Comparison of ENCODE assay signal across 8 cellular contexts in the genomic region with DNA sequence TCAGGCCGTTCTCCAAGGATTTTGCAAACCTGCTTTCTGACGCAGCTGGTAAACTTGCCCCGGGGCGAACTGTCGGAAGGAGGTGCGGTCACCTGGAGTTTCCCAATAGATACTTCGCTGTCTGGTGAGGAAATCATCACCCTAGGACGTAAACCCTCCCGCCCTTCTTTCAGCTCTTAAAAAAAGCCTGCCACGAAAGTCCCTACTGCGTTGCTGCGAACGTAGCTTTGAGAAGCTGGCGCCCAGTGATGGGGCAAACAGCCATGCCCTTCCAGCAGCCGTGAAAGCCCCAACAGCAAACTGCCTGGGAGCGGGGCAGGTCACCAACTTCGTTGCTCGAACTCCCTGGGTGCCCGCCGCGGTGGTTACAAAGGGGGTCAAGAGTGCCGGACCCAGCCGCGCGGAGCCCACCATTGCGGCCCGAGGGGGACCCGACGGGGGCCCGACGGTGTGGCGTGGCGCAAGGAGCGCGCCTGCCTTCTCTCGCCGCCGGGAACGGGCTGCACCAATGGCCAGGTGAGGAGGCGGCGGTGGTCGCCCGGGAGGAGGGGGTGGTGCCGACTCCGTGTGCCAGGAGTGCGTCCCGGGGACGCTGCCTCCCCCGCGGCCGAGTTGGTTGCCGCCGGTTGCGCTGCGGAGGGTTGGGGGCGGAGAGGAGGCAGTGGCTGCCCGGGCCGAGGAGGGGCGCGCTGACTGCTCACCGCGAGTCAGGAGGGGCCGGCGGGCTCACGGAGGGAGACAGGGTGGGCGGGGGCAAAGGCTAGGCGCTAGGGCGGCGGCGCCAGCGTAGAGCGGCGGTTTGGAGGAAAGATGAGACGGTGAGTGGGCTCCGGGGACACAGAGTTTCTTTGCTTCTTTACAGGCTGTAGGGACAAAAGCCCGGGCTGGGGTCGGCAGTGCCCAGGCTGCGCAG. TPM values are rescaled to one million over a fixed set of nuclear protein-coding genes. Genes with fewer than 3 reads are reported as not detected.
DNase-seq lines count a peak whose midpoint lies in the region; ATAC-seq and TF ChIP-seq lines count a peak whose summit lies in the region.

TSS of gene PHLDB2 (plus strand) at position 205 of the 913 bp plus-strand sequence. CDS start 24,813 bp downstream, outside the sequence.

- peak within 1 kb of the TSS; percentile 99 for H3K4me3 Mint-ChIP-seq in HFFc6

- H3K4me3 ChIP-seq in epithelial cell of esophagus (ENCODE audit: low read length) (peak within 1 kb of the TSS; percentile 80), muscle layer of duodenum (ENCODE audit: low read depth in 1 of 2, low read length in 2 of 2) (peak within 1 kb of the TSS; percentile 85 to 91)

- peak within 1 kb of the TSS; percentile 96 for H3K27ac Mint-ChIP-seq in HFFc6

- H3K4me1 ChIP-seq in muscle layer of duodenum (ENCODE audit: control insufficient read depth in 1 of 2, insufficient read depth in 2 of 2, low read length in 2 of 2), result peaks cover 6 to 12% of the 10 kb centered on the region in 2 donors

- peaks cover 80% of the 10 kb centered on the region for H3K4me1 Mint-ChIP-seq in HFFc6 (ENCODE audit: low read depth)

- peaks cover 2% of the 10 kb centered on the region for H3K27me3 Mint-ChIP-seq in HFFc6 (ENCODE audit: insufficient read depth)

- no peaks in the 10 kb centered on the region for H3K36me3 ChIP-seq in muscle layer of duodenum (ENCODE audit: control insufficient read depth in 1 of 2, insufficient read depth in 2 of 2, low read length in 2 of 2)

- H3K9me3 Mint-ChIP-seq in HFFc6, result no peaks in the 10 kb centered on the region

- H3K27me3 ChIP-seq in muscle layer of duodenum (ENCODE audit: low read depth, low read length), result no peaks in the 10 kb centered on the region

- ATAC-seq in stimulated activated naive CD8-positive, alpha-beta T cell treated with anti-CD3 and anti-CD28 coated beads, Interleukin-15, Interleukin-2, amounts not matched to agents 100 U/mL and 50 U/mL, for 24 hours, result peak; percentile 76

- no peak for TF ChIP-seq CTCF in HFFc6 (IDR thresholded peaks at IDR 0.05)
- TF ChIP-seq CTCF in epithelial cell of esophagus (IDR thresholded peaks at IDR 0.05; ENCODE audit: insufficient read depth, low read depth, low read length, missing control alignments), result no peak

- peaks cover 10% of the 10 kb centered on the region; the same call in 1 of the 2 replicates for H3K36me3 Mint-ChIP-seq in HFFc6 (ENCODE audit: low read depth)

- DNase-seq in DMS 273 (lab: John Stamatoyannopoulos, UW; ENCODE audit: unreplicated experiment) (peak; percentile 95), HFFc6 (peak; percentile 57), NCI-H748 (lab: John Stamatoyannopoulos, UW; ENCODE audit: unreplicated experiment) (peak; percentile 81), activated T-cell treated with anti-CD3 and anti-CD28 coated beads for 4 hours (peak; percentile 30), epithelial cell of esophagus (ENCODE audit: low read depth) (peak; percentile 98), NCI-H446 treated with DMSO at 0.1 percent for 48 hours (lab: John Stamatoyannopoulos, UW) (no peak)
- DNase-seq in stimulated activated naive CD8-positive, alpha-beta T cell treated with anti-CD3 and anti-CD28 coated beads, Interleukin-15, Interleukin-2, amounts not matched to agents 100 U/mL and 50 U/mL, for 24 hours, result peak; percentile 72

- H3K27ac ChIP-seq in muscle layer of duodenum (ENCODE audit: low read length), result peak within 1 kb of the TSS; percentile 91

- H3K9me3 ChIP-seq in muscle layer of duodenum (ENCODE audit: control insufficient read depth in 1 of 2, low read length in 2 of 2), result no peaks in the 10 kb centered on the region

RNA-seq across cellular contexts. Expression of gene PHLDB2, which starts in this region (rescaled TPM):
- 10 to 100 TPM; 35.4 to 55.9 (median 37.6) TPM for total RNA-seq in HFFc6 (2021; fragmentation: NEBNext Ultra II Directional; extraction: Animal tissue kit (Norgen Biotek cat#: 25700))
